In genomic region chr12:52035926-52036325, GRCh38 we compare ENCODE assay signal across 9 cellular contexts. TPM values are rescaled to one million over a fixed set of nuclear protein-coding genes. Genes with fewer than 3 reads are reported as not detected.
DNase-seq lines count a peak whose midpoint lies in the region; ATAC-seq, FAIRE-seq and TF ChIP-seq lines count a peak whose summit lies in the region.
"Had no signal": no experiment of that assay in that cellular context is flagged by ENCODE, and none has a peak within 500 bp of the region (broad histone marks: within the 10 kb centered on the region; RNA-seq: fewer than 3 reads in every experiment).

No MANE protein-coding gene starts in this region.

- H3K36me3 ChIP-seq in GM23248 (ENCODE audit: low read depth), result no peaks in the 10 kb centered on the region
- no peaks in the 10 kb centered on the region for H3K36me3 ChIP-seq in kidney (ENCODE audit: control insufficient read depth in 1 of 2, insufficient read depth in 2 of 2, low read length in 2 of 2)
- H3K36me3 ChIP-seq in spleen, result no peaks in the 10 kb centered on the region

- H3K4me1 ChIP-seq in GM23248 (ENCODE audit: insufficient read depth) (peaks cover 17% of the 10 kb centered on the region), kidney (ENCODE audit: control insufficient read depth in 1 of 2, insufficient read depth in 1 of 2, low read depth in 1 of 2, low read length in 2 of 2) (peaks cover 22 to 31% of the 10 kb centered on the region in 2 donors), spleen (peaks cover 18 to 80% (median 60%) of the 10 kb centered on the region in 6 donors)

- H4K20me1 ChIP-seq in GM23248 (ENCODE audit: insufficient read depth), result no peaks in the 10 kb centered on the region

- peaks cover 26% of the 10 kb centered on the region for H3F3A ChIP-seq in GM23248 (ENCODE audit: insufficient read depth)

- H3K9me3 ChIP-seq in GM23248 (ENCODE audit: low read depth), result no peaks in the 10 kb centered on the region
- no peaks in the 10 kb centered on the region for H3K9me3 ChIP-seq in kidney (ENCODE audit: control insufficient read depth in 1 of 2, low read length in 2 of 2)
- H3K9me3 ChIP-seq in spleen, result no peaks in the 10 kb centered on the region

- TF ChIP-seq CTCF in activated B cell treated with CpG ODN at 0.5 μM for 24 hours (IDR thresholded peaks at IDR 0.05), result no peak
- TF ChIP-seq CTCF in kidney (IDR thresholded peaks at IDR 0.05; ENCODE audit: borderline replicate concordance, extremely low read depth, insufficient read depth), result no peak
- TF ChIP-seq CTCF in spleen (IDR thresholded peaks at IDR 0.05 in 8 of 11, conservative IDR thresholded peaks at IDR 0.05 in 3 of 11), result no peak

- H3K27ac Mint-ChIP-seq in activated B cell treated with CpG ODN at 0.5 μM for 24 hours, result peak overlapping the region; percentile 64

- H3K27me3 ChIP-seq in GM23248 (replicated peaks; ENCODE audit: insufficient read depth) (no peaks in the 10 kb centered on the region), spleen (replicated peaks in 1 of 7) (peaks cover 0 to 18% (median 0%) of the 10 kb centered on the region in 7 donors)

- no peak for ATAC-seq in activated B cell treated with CpG ODN at 0.5 μM for 24 hours (ENCODE audit: low read depth)

- no peak overlapping the region for H2AFZ ChIP-seq in GM23248

- H3K4me2 ChIP-seq in GM23248 (ENCODE audit: unreplicated experiment), result no peak overlapping the region

- H3K4me1 Mint-ChIP-seq in activated B cell treated with CpG ODN at 0.5 μM for 24 hours, result peaks cover 72% of the 10 kb centered on the region

- intact Hi-C loops in activated B cell treated with CpG ODN at 0.5 μM for 24 hours (cut with micrococcal nuclease), result no loop called here
- intact Hi-C loops in kidney (cut with DNase I), result no loop called here
- intact Hi-C loops in spleen (cut with DNase I; ENCODE audit: low total_unique reads), result no loop called here

- H3K4me3 Mint-ChIP-seq in activated B cell treated with CpG ODN at 0.5 μM for 24 hours, result peak overlapping the region; percentile 76

- POLR2A ChIA-PET in activated B cell treated with CpG ODN at 0.5 μM for 24 hours (lab: Charles Lee), result interaction anchor here (0.8 to 6.6 kb wide), 6 partner anchors 15 to 83 kb away, joined by 3 to 94 read pairs (median 6); partner anchors contain the start of genes ATG101 and NR4A1

- CTCF ChIA-PET in activated B cell treated with CpG ODN at 0.5 μM for 24 hours (lab: Charles Lee), result interaction anchor here (1.7 to 4.5 kb wide), 2 partner anchors 10 to 13 kb away, joined by 6 to 31 read pairs; no protein-coding TSS in a partner anchor

- no peaks in the 10 kb centered on the region for H3K36me3 Mint-ChIP-seq in activated B cell treated with CpG ODN at 0.5 μM for 24 hours (ENCODE audit: low read depth)

- H3K79me2 ChIP-seq in GM23248 (ENCODE audit: insufficient read depth), result peaks cover 6% of the 10 kb centered on the region

- FAIRE-seq in kidney (lab: Jason Lieb, UNC), result no peak

- H3K27ac ChIP-seq in GM23248 (peak overlapping the region; percentile 34; the same call in 1 of the 2 replicates), kidney (ENCODE audit: low read depth in 2 of 2, low read length in 2 of 2) (peak overlapping the region; percentile 64 to 79), spleen (peak overlapping the region in 6 of 8 donors; percentile 6 to 89 (median 72))

- H3K4me3 ChIP-seq in GM23248 (no peak overlapping the region), kidney (ENCODE audit: low read length in 2 of 2) (peak overlapping the region in 1 of 2 donors; percentile 59), spleen (no peak overlapping the region)

- no peak for TF ChIP-seq POLR2A in spleen (IDR thresholded peaks at IDR 0.05)

- 85% methylated on average over 2 of the region's 2 CpGs for WGBS in GM23248 (ENCODE audit: low coverage in 1 of 2, low lambda C conversion rate in 2 of 2, missing lambda C conversion rate in 2 of 2), 2 experiments
- WGBS in spleen, 5 donors, result 69 to 82% (median 75%) methylated on average over 2 of the region's 2 CpGs

- H3K9ac ChIP-seq in GM23248 (0 out of 2 replicates have a peak overlapping the region, but pooled peaks have one; percentile 72), kidney (ENCODE audit: low read length in 2 of 2) (peak overlapping the region; percentile 5 to 80)

- no peaks in the 10 kb centered on the region for H3K27me3 Mint-ChIP-seq in activated B cell treated with CpG ODN at 0.5 μM for 24 hours

- in situ Hi-C loops in GM23248 (cut with MboI), result no loop called here

- no peaks in the 10 kb centered on the region for H3K9me3 Mint-ChIP-seq in activated B cell treated with CpG ODN at 0.5 μM for 24 hours

- no peaks in the 10 kb centered on the region for H3K9me2 ChIP-seq in GM23248 (ENCODE audit: insufficient read depth)

- DNase-seq in GM23248 (no peak), activated B cell treated with CpG ODN at 0.5 μM for 24 hours (no peak), kidney (no peak), spleen (no peak), cerebellum (ENCODE audit: low spot score) (no peak), NCI-H510A (lab: John Stamatoyannopoulos, UW) (no peak), SIG-M5 (lab: John Stamatoyannopoulos, UW) (no peak)
- DNase-seq: NCI-H1105 treated with DMSO at 0.1 percent for 48 hours, RPMI8226 had no signal

RNA-seq across cellular contexts. Expression of gene NR4A1, which starts 15.3 kb away (rescaled TPM):
- total RNA-seq in GM23248 (2014; rRNA removed; shearing (Covaris generic)), result 12.5 and 13.1 TPM in 2 replicates
- polyA plus RNA-seq in GM23248 (2016; fragmentation: Nextera tagmentation; extraction: Ambion mirVana) (10.2 and 11.1 TPM in 2 replicates), kidney (ENCODE audit: insufficient read depth, low read depth, low replicate concordance) (54.1 TPM), spleen (10 to 100 TPM; 11.8 to 43.5 (median 13.7) TPM)
- total RNA-seq in activated B cell treated with CpG ODN at 0.5 μM for 24 hours (18.8 and 24.2 TPM in 2 replicates), kidney (37.2 TPM), spleen (100 to 1,000 TPM in 1 of 7 donors, 10 to 100 TPM in 6; 12.0 to 113 (median 58.4) TPM), cerebellum (2.4 TPM)

RNA-seq across cellular contexts. Expression of gene TAMALIN, which starts 29.2 kb away (rescaled TPM):
- 2.2 and 5.9 TPM in 2 replicates for total RNA-seq in GM23248 (2014; rRNA removed; shearing (Covaris generic))
- not detected in 2 replicates for polyA plus RNA-seq in GM23248 (2016; fragmentation: Nextera tagmentation; extraction: Ambion mirVana)
- 47.6 and 52.8 TPM in 2 replicates for total RNA-seq in activated B cell treated with CpG ODN at 0.5 μM for 24 hours
- total RNA-seq in kidney, result 52.3 TPM
- 22.3 TPM for polyA plus RNA-seq in kidney (ENCODE audit: insufficient read depth, low read depth, low replicate concordance)
- 100 to 1,000 TPM in 1 of 7 donors, 10 to 100 TPM in 6; 31.7 to 141 (median 69.5) TPM for total RNA-seq in spleen
- 10 to 100 TPM; 25.5 to 38.2 (median 35.2) TPM for polyA plus RNA-seq in spleen
- 5.4 TPM for total RNA-seq in cerebellum

RNA-seq across cellular contexts. Expression of gene ATG101, which starts 33.9 kb away (rescaled TPM):
- 113 and 139 TPM in 2 replicates for total RNA-seq in GM23248 (2014; rRNA removed; shearing (Covaris generic))
- 77.3 and 77.9 TPM in 2 replicates for polyA plus RNA-seq in GM23248 (2016; fragmentation: Nextera tagmentation; extraction: Ambion mirVana)
- total RNA-seq in activated B cell treated with CpG ODN at 0.5 μM for 24 hours, result 25.6 and 32.5 TPM in 2 replicates
- total RNA-seq in kidney, result 32.1 TPM
- polyA plus RNA-seq in kidney (ENCODE audit: insufficient read depth, low read depth, low replicate concordance), result 53.0 TPM
- total RNA-seq in spleen, result 10 to 100 TPM; 23.5 to 40.1 (median 32.3) TPM
- polyA plus RNA-seq in spleen, result 10 to 100 TPM; 32.0 to 81.1 (median 35.3) TPM
- total RNA-seq in cerebellum, result 12.8 TPM

RNA-seq across cellular contexts. Expression of gene SMIM41, which starts 43.6 kb away (rescaled TPM):
- not detected in 2 replicates for total RNA-seq in GM23248 (2014; rRNA removed; shearing (Covaris generic))
- polyA plus RNA-seq in GM23248 (2016; fragmentation: Nextera tagmentation; extraction: Ambion mirVana) (not detected in 2 replicates), kidney (ENCODE audit: insufficient read depth, low read depth, low replicate concordance) (not detected), spleen (1 to 10 TPM in 2 of 3 donors, under 1 TPM in 1; 0.85 to 1.7 (median 1.1) TPM)
- total RNA-seq in activated B cell treated with CpG ODN at 0.5 μM for 24 hours (0.24 TPM in 1 of 2 replicates, not detected in the other), kidney (0.31 TPM), spleen (1 to 10 TPM in 6 of 7 donors, under 1 TPM in 1; 0.64 to 8.1 (median 4.9) TPM), cerebellum (0.18 TPM)
